In the genomic region with DNA sequence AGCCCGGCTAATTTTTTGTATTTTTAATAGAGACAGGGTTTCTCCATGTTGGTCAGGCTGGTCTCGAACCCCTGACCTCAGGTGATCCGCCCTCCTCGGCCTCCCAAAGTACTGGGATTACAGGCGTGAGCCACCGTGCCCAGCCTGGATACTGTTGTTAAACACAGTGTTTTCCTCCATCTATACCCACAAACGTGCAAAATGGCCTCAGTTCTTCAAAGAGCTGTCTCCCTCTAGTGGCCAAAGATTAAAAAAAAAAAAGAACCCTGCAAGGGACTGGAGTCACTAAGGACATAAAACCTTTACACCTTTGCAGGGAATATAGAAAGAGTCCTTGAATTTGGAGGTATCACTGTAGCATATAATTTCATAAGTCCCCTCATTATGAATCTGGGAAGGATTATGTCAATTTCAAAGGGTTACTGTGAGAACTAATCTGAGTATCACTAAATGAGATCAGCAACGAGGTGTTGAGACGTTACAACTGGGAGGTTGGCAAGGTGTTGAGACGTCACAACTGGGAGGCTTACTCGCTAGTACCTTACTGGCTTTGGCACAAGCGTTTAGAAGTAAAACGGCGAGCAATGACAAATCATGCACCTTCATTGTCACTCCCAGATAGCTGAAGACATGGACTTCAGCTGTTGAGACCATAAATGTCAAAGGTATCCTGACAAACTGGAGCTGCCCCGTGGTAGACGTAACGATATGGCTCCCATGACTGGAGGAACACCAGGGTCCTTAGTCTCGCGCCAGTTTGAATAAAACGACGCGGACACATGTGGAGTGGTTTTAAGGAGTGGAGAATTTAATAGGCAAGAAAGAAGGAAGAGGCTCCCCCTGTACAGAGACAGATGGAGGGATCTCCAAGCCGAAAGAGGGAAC, we compare ENCODE assay signal across 8 cellular contexts. TPM values are rescaled to one million over a fixed set of nuclear protein-coding genes. Genes with fewer than 3 reads are reported as not detected.
DNase-seq lines count a peak whose midpoint lies in the region; ATAC-seq, FAIRE-seq and TF ChIP-seq lines count a peak whose summit lies in the region.

No MANE protein-coding gene starts in this region.

- H3K27ac ChIP-seq in PC-3 (ENCODE audit: low read length) (no peak overlapping the region), breast epithelium (no peak overlapping the region), HepG2 (ENCODE audit: extremely low read length, insufficient read depth, low read length) (no peak overlapping the region)

- POLR2A ChIA-PET in PC-3 (lab: Charles Lee; ENCODE audit: unreplicated experiment): no interaction called here
- POLR2A ChIA-PET in HepG2 (lab: Yijun Ruan, JAX): no interaction called here

- peaks cover 3 to 5% (median 3%) of the 10 kb centered on the region in 3 donors for H3K27me3 Mint-ChIP-seq in CD14-positive monocyte (ENCODE audit: low read depth in 3 of 3)

- no peak overlapping the region for H3K4me3 Mint-ChIP-seq in CD14-positive monocyte

- no peaks in the 10 kb centered on the region for H3K9me3 ChIP-seq in PC-3 (ENCODE audit: low read length)
- H3K9me3 ChIP-seq in breast epithelium: no peaks in the 10 kb centered on the region
- H3K9me3 ChIP-seq in HepG2 (ENCODE audit: low read length): no peaks in the 10 kb centered on the region

- no peaks in the 10 kb centered on the region for H3K79me2 ChIP-seq in PC-3 (ENCODE audit: low read length)
- no peaks in the 10 kb centered on the region for H3K79me2 ChIP-seq in HepG2 (ENCODE audit: insufficient read depth, low read length)

- ATAC-seq in GM18868 (IDR thresholded peaks at IDR 0.05; ENCODE audit: unreplicated experiment) (peak; percentile 79), PC-3 (no peak; the same call in 1 of the 2 replicates), HepG2 (peak; percentile 85)

- BruUV-seq in PC-3 (replicated peaks; lab: Mats Ljungman, UMichigan): no TSS peak
- BruUV-seq in HepG2 (replicated peaks; lab: Mats Ljungman, UMichigan): no TSS peak

- H4K20me1 ChIP-seq in PC-3 (ENCODE audit: low read length) (no peaks in the 10 kb centered on the region), HepG2 (ENCODE audit: insufficient read depth, low read length) (no peaks in the 10 kb centered on the region)

- TF ChIP-seq EP300 in HepG2 (IDR thresholded peaks at IDR 0.05; ENCODE audit: low read depth in 2 of 2, low read length in 2 of 2) (no peak), HepG2 (CRISPR knock-in tag; IDR thresholded peaks at IDR 0.05; ENCODE audit: borderline replicate concordance) (no peak)

- WGBS in HepG2 (ENCODE audit: low lambda C conversion rate): 31% methylated on average over 19 of the region's 23 CpGs

- TF ChIP-seq POLR2A in breast epithelium (IDR thresholded peaks at IDR 0.05) (no peak), HepG2 (IDR thresholded peaks at IDR 0.05; ENCODE audit: insufficient read depth in 1 of 2, low read depth in 2 of 2, low read length in 2 of 2) (no peak)

- intact Hi-C loops in CD14-positive monocyte (cut with micrococcal nuclease): no loop called here
- intact Hi-C loops in PC-3 (cut with micrococcal nuclease): loop anchor here (1.0 kb wide), 1 partner anchor 411 kb away; no protein-coding TSS in a partner anchor
- intact Hi-C loops in breast epithelium (cut with DNase I; ENCODE audit: low total_unique reads): no loop called here
- intact Hi-C loops in HepG2 (cut with micrococcal nuclease; ENCODE audit: unreplicated experiment): loop anchor here (1.0 to 2.0 kb wide), 2 partner anchors 83 to 410 kb away; no protein-coding TSS in a partner anchor

- peaks cover 0 to 8% (median 6%) of the 10 kb centered on the region in 7 donors for H3K9me3 Mint-ChIP-seq in CD14-positive monocyte

- H3K4me1 ChIP-seq in PC-3 (ENCODE audit: insufficient read depth, low read length) (no peaks in the 10 kb centered on the region), breast epithelium (no peaks in the 10 kb centered on the region), HepG2 (ENCODE audit: insufficient read depth, low read length) (no peaks in the 10 kb centered on the region)

- H3K4me2 ChIP-seq in PC-3 (ENCODE audit: low read length) (no peak overlapping the region), HepG2 (ENCODE audit: low read depth, low read length) (no peak overlapping the region)

- no peak overlapping the region for H3K9ac ChIP-seq in PC-3 (ENCODE audit: low read length)
- H3K9ac ChIP-seq in HepG2 (ENCODE audit: insufficient read depth, low read depth, low read length): no peak overlapping the region

- peak; percentile 15 for FAIRE-seq in HepG2 (lab: Jason Lieb, UNC)

- DNase-seq in CD14-positive monocyte (ENCODE audit: low spot score) (no peak), PC-3 (peak; percentile 64), breast epithelium (ENCODE audit: low spot score in 2 of 2) (no peak), HepG2 (ENCODE audit: low spot score) (peak; percentile 71), mucosa of gallbladder (ENCODE audit: low spot score) (no peak)
- DNase-seq in Jurkat, Clone E6-1 (ENCODE audit: low read depth, low spot score): peak; percentile 71
- DNase-seq in stimulated activated CD4-positive, alpha-beta T cell treated with anti-CD3 and anti-CD28 coated beads, Interleukin-15, amount 100 ng/mL, for 24 hours: no peak

- H3K4me3 ChIP-seq in Jurkat, Clone E6-1 (ENCODE audit: low read length): no peak overlapping the region
- H3K4me3 ChIP-seq in PC-3 (ENCODE audit: low read length): no peak overlapping the region
- H3K4me3 ChIP-seq in breast epithelium: no peak overlapping the region
- H3K4me3 ChIP-seq in HepG2 (replicated peaks in 1 of 3; ENCODE audit: insufficient read depth in 1 of 3, low read depth in 2 of 3, low read length in 3 of 3): no peak overlapping the region

- no peak overlapping the region for H2AFZ ChIP-seq in PC-3 (ENCODE audit: low read length)
- H2AFZ ChIP-seq in HepG2 (ENCODE audit: low read length): no peak overlapping the region

- no peaks in the 10 kb centered on the region for H3K36me3 Mint-ChIP-seq in CD14-positive monocyte

- no peak for TF ChIP-seq RAD21 in HepG2 (CRISPR knock-in tag; IDR thresholded peaks at IDR 0.05)

- H3K27me3 ChIP-seq in PC-3 (ENCODE audit: low read length) (no peaks in the 10 kb centered on the region), breast epithelium (no peaks in the 10 kb centered on the region), HepG2 (ENCODE audit: control insufficient read depth in 1 of 2, insufficient read depth in 2 of 2, low read length in 2 of 2) (0 out of 5 replicates have a peak, but pooled peaks cover 0 to 4% of the 10 kb centered on the region in 2 experiments)

- no peaks in the 10 kb centered on the region for H3K9me2 ChIP-seq in PC-3 (replicated peaks; ENCODE audit: low read length)

- peak; percentile 80 for TF ChIP-seq CTCF in CD14-positive monocyte (IDR thresholded peaks at IDR 0.05)
- TF ChIP-seq CTCF in PC-3 (conservative IDR thresholded peaks at IDR 0.05; ENCODE audit: low read depth, low read length): peak; percentile 64
- TF ChIP-seq CTCF in breast epithelium (IDR thresholded peaks at IDR 0.05): peak; percentile 9 to 39 (median 27)
- peak; percentile 65 for TF ChIP-seq CTCF in HepG2 (CRISPR knock-in tag; IDR thresholded peaks at IDR 0.05)

- H3K4me1 Mint-ChIP-seq in CD14-positive monocyte: peaks cover 11% of the 10 kb centered on the region

- in situ Hi-C loops in HepG2 (cut with HindIII; ENCODE audit: extremely low pct_ligation_motif_present, low pct_unique_long_range_greater_than_20kb): no loop called here

- H3K36me3 ChIP-seq in PC-3 (ENCODE audit: low read depth, low read length): no peaks in the 10 kb centered on the region
- no peaks in the 10 kb centered on the region for H3K36me3 ChIP-seq in breast epithelium
- no peaks in the 10 kb centered on the region for H3K36me3 ChIP-seq in HepG2 (replicated peaks in 1 of 2; ENCODE audit: control insufficient read depth in 1 of 2, insufficient read depth in 2 of 2, low read length in 2 of 2)

- CTCF ChIA-PET in PC-3 (lab: Charles Lee) (no interaction called here), HepG2 (lab: Yijun Ruan, JAX; ENCODE audit: low intra/inter-chr PET ratio, low total read pairs) (interaction anchor here (0.7 kb wide), 1 partner anchor 87 kb away, joined by 3 read pairs; no protein-coding TSS in a partner anchor)

- no peak overlapping the region for H3K27ac Mint-ChIP-seq in CD14-positive monocyte

- no peaks in the 10 kb centered on the region for H3F3A ChIP-seq in PC-3 (ENCODE audit: low read length, unreplicated experiment)

TF ChIP-seq in HepG2, 621 proteins besides CTCF, POLR2A, EP300 and RAD21 (continues in another document):
- no peak for TF ChIP-seq ZNF788 (CRISPR knock-in tag; IDR thresholded peaks at IDR 0.05; ENCODE audit: borderline replicate concordance)
- no peak for TF ChIP-seq RBM39 (IDR thresholded peaks at IDR 0.05; ENCODE audit: low read depth, low read length, poor library complexity, severe bottlenecking)
- peak; percentile 66 for TF ChIP-seq STAG1 (CRISPR knock-in tag; IDR thresholded peaks at IDR 0.05)

RNA-seq across cellular contexts. Expression of a gene that starts 33.4 kb away (rescaled TPM):
- under 1 TPM in 1 of 2 donors, not detected in 1; 0.05 TPM for polyA plus RNA-seq in CD14-positive monocyte
- polyA plus RNA-seq in Jurkat, Clone E6-1 (2012; ENCODE audit: insufficient read depth, insufficient read length): not detected
- total RNA-seq in PC-3 (2014; rRNA removed): not detected in 2 replicates
- under 1 TPM; 0.16 to 0.59 (median 0.33) TPM for total RNA-seq in breast epithelium
- not detected in 2 replicates for total RNA-seq in HepG2 (2016; rRNA removed; fragmentation: Illumina TruSeq; extraction: Trizol)
- total RNA-seq in HepG2 (2016; cell fraction: cytosol; rRNA removed; fragmentation: Illumina TruSeq; extraction: Trizol; ENCODE audit: low read depth): not detected in 2 replicates
- not detected in 2 replicates for total RNA-seq in HepG2 (2016; cell fraction: insoluble cytoplasmic fraction; rRNA removed; fragmentation: Illumina TruSeq; extraction: Trizol)
- total RNA-seq in HepG2 (2016; cell fraction: membrane; rRNA removed; fragmentation: Illumina TruSeq; extraction: Trizol): not detected in 2 replicates
- total RNA-seq in HepG2 (2016; cell fraction: nucleus; rRNA removed; fragmentation: Illumina TruSeq; extraction: Trizol): not detected in 2 replicates
- not detected in 2 replicates for polyA plus RNA-seq in HepG2 (2011; rRNA removed)
- polyA plus RNA-seq in HepG2 (2011; cell fraction: cytosol; rRNA removed): 0.03 TPM in 1 of 2 replicates, not detected in the other
- not detected in 2 replicates for polyA plus RNA-seq in HepG2 (2011; cell fraction: nucleus; rRNA removed)
- polyA plus RNA-seq in HepG2 (2012): not detected in 2 replicates
- polyA plus RNA-seq in HepG2 (2016; cell fraction: cytosol; fragmentation: Illumina TruSeq; extraction: Trizol; ENCODE audit: low read depth): not detected in 2 replicates
- not detected in 2 replicates for polyA plus RNA-seq in HepG2 (2016; cell fraction: insoluble cytoplasmic fraction; fragmentation: Illumina TruSeq; extraction: Trizol; ENCODE audit: low read depth)
- not detected in 2 replicates for polyA plus RNA-seq in HepG2 (2016; cell fraction: membrane; fragmentation: Illumina TruSeq; extraction: Trizol; ENCODE audit: low read depth)
- not detected in 2 replicates for polyA plus RNA-seq in HepG2 (2016; cell fraction: nucleus; fragmentation: Illumina TruSeq; extraction: Trizol; ENCODE audit: insufficient read depth, low read depth)
- not detected in 2 replicates for polyA minus RNA-seq in HepG2 (2011; rRNA and poly(A)+ RNA removed; ENCODE audit: low replicate concordance)
- polyA minus RNA-seq in HepG2 (2011; cell fraction: cytosol; rRNA and poly(A)+ RNA removed): not detected in 2 replicates
- not detected in 2 replicates for polyA minus RNA-seq in HepG2 (2011; cell fraction: nucleus; rRNA and poly(A)+ RNA removed)
- total RNA-seq in mucosa of gallbladder: 0.60 TPM

Comparison
In these comparisons a context has a peak if more than half of its experiments do, and no peak if none do; other contexts are left out.
1. DNase-seq: peak in Jurkat, Clone E6-1 (single experiment), PC-3 (single experiment) and HepG2 (single experiment); none in CD14-positive monocyte (single experiment), breast epithelium (0 of 2), stimulated activated CD4-positive, alpha-beta T cell treated with anti-CD3 and anti-CD28 coated beads, Interleukin-15, amount 100 ng/mL, for 24 hours (single experiment) and mucosa of gallbladder (single experiment).
2. CTCF ChIP-seq: peak in every context shown above with its lines; median percentile 80 in CD14-positive monocyte; 65 in HepG2; 64 in PC-3; 27 in breast epithelium.
3. intact Hi-C loops: an anchor here in PC-3 (1.0 kb wide) and HepG2 (1.0 to 2.0 kb wide); none called in CD14-positive monocyte and breast epithelium.